In genomic region chr6:37467718-37468117, GRCh38 we compare ENCODE assay signal across 29 cellular contexts.
"Had no signal": no experiment of that assay in that cellular context is flagged by ENCODE, and none has a peak within 500 bp of the region (broad histone marks: within the 10 kb centered on the region; RNA-seq: fewer than 3 reads in every experiment).

No MANE protein-coding gene starts in this region.

- ATAC-seq: stimulated activated effector memory CD8-positive, alpha-beta T cell treated with anti-CD3 and anti-CD28 coated beads, Interleukin-12 subunit alpha, Interleukin-12 subunit beta, amount 100 ng/mL, for 72 hours; stimulated activated memory B cell treated with anti-CD40 and anti-IgM and Interleukin-4, amounts not matched to agents 10 μg/mL and 1 μg/mL and 100 μg/mL, for 72 hours; stimulated activated naive B cell treated with anti-CD40 and anti-IgM and Interleukin-4, amounts not matched to agents 10 μg/mL and 1 μg/mL and 100 μg/mL, for 72 hours; stimulated activated naive CD8-positive, alpha-beta T cell treated with anti-CD3 and anti-CD28 coated beads, Interleukin-15, amount 100 ng/mL, for 72 hours; stimulated activated naive CD8-positive, alpha-beta T cell treated with anti-CD3 and anti-CD28 coated beads, Interleukin-15, Interleukin-2, amounts not matched to agents 100 U/mL and 50 U/mL, for 24 hours; upper lobe of right lung had no signal

- H3K9me3 Mint-ChIP-seq: stimulated activated effector memory CD8-positive, alpha-beta T cell treated with anti-CD3 and anti-CD28 coated beads, Interleukin-12 subunit alpha, Interleukin-12 subunit beta, amount 100 ng/mL, for 72 hours; stimulated activated memory B cell treated with anti-CD40 and anti-IgM and Interleukin-4, amounts not matched to agents 10 μg/mL and 1 μg/mL and 100 μg/mL, for 72 hours; stimulated activated naive CD8-positive, alpha-beta T cell treated with anti-CD3 and anti-CD28 coated beads, Interleukin-15, Interleukin-2, amounts not matched to agents 100 ng/mL and 50 ng/mL, for 24 hours had no signal

- H3K4me1 Mint-ChIP-seq: stimulated activated effector memory CD8-positive, alpha-beta T cell treated with anti-CD3 and anti-CD28 coated beads, Interleukin-12 subunit alpha, Interleukin-12 subunit beta, amount 100 ng/mL, for 72 hours; stimulated activated memory B cell treated with anti-CD40 and anti-IgM and Interleukin-4, amounts not matched to agents 10 μg/mL and 1 μg/mL and 100 μg/mL, for 72 hours; stimulated activated naive CD8-positive, alpha-beta T cell treated with anti-CD3 and anti-CD28 coated beads, Interleukin-15, amount 100 ng/mL, for 72 hours had no signal

- H3K9me3 ChIP-seq: testis, thyroid gland, tibial artery, upper lobe of right lung, uterus had no signal

- H3K4me3 ChIP-seq: stomach, suprapubic skin, testis, thoracic aorta, thyroid gland, tibial artery, tibial nerve, transverse colon, upper lobe of left lung, upper lobe of right lung, uterus, vagina had no signal

- H3K27ac ChIP-seq: stomach, suprapubic skin, testis, thoracic aorta, thyroid gland, tibial artery, tibial nerve, transverse colon, upper lobe of left lung, upper lobe of right lung, uterus, vagina had no signal

- FAIRE-seq: urothelium cell line had no signal

- DNase-seq: stimulated activated CD4-positive, alpha-beta T cell treated with anti-CD3 and anti-CD28 coated beads, Interleukin-2, amount 100 ng/mL, for 48 hours; stimulated activated CD4-positive, alpha-beta T cell treated with anti-CD3 and anti-CD28 coated beads, Interleukin-4, amount 100 ng/mL, for 1 hour; stimulated activated CD4-positive, alpha-beta T cell treated with anti-CD3 and anti-CD28 coated beads, Interleukin-4, amount 100 ng/mL, for 24 hours; stimulated activated CD4-positive, alpha-beta T cell treated with anti-CD3 and anti-CD28 coated beads, Interleukin-4, amount 100 ng/mL, for 4 hours; stimulated activated CD8-positive, alpha-beta memory T cell treated with anti-CD3 and anti-CD28 coated beads, Interleukin-4, amount 100 ng/mL, for 48 hours; stimulated activated naive B cell treated with anti-CD40 and anti-IgM and Interleukin-4, amounts not matched to agents 10 μg/mL and 1 μg/mL and 100 μg/mL, for 72 hours; stimulated activated naive CD4-positive, alpha-beta T cell; stimulated activated naive CD4-positive, alpha-beta T cell treated with Interleukin-2 at 50 U/mL for 16 hours; stimulated activated naive CD8-positive, alpha-beta T cell treated with anti-CD3 and anti-CD28 coated beads, Interleukin-15, amount 100 ng/mL, for 72 hours; stimulated activated naive CD8-positive, alpha-beta T cell treated with anti-CD3 and anti-CD28 coated beads, Interleukin-15, Interleukin-2, amounts not matched to agents 100 U/mL and 50 U/mL, for 24 hours; stomach; substantia nigra; testis; thyroid gland; tibial artery; transverse colon; trophoblast cell; upper lobe of left lung; upper lobe of right lung; uterus had no signal

- H3K27ac Mint-ChIP-seq: stimulated activated effector memory CD8-positive, alpha-beta T cell treated with anti-CD3 and anti-CD28 coated beads, Interleukin-12 subunit alpha, Interleukin-12 subunit beta, amount 100 ng/mL, for 72 hours; stimulated activated memory B cell treated with anti-CD40 and anti-IgM and Interleukin-4, amounts not matched to agents 10 μg/mL and 1 μg/mL and 100 μg/mL, for 72 hours; stimulated activated naive B cell treated with anti-CD40 and anti-IgM and Interleukin-4, amounts not matched to agents 10 μg/mL and 1 μg/mL and 100 μg/mL, for 72 hours; stimulated activated naive CD8-positive, alpha-beta T cell treated with anti-CD3 and anti-CD28 coated beads, Interleukin-15, amount 100 ng/mL, for 72 hours; stimulated activated naive CD8-positive, alpha-beta T cell treated with anti-CD3 and anti-CD28 coated beads, Interleukin-15, Interleukin-2, amounts not matched to agents 100 ng/mL and 50 ng/mL, for 24 hours; type B pancreatic cell had no signal

- H3K27me3 Mint-ChIP-seq: stimulated activated memory B cell treated with anti-CD40 and anti-IgM and Interleukin-4, amounts not matched to agents 10 μg/mL and 1 μg/mL and 100 μg/mL, for 72 hours; stimulated activated naive B cell treated with anti-CD40 and anti-IgM and Interleukin-4, amounts not matched to agents 10 μg/mL and 1 μg/mL and 100 μg/mL, for 72 hours; stimulated activated naive CD8-positive, alpha-beta T cell treated with anti-CD3 and anti-CD28 coated beads, Interleukin-15, amount 100 ng/mL, for 72 hours; stimulated activated naive CD8-positive, alpha-beta T cell treated with anti-CD3 and anti-CD28 coated beads, Interleukin-15, Interleukin-2, amounts not matched to agents 100 ng/mL and 50 ng/mL, for 24 hours; type B pancreatic cell had no signal

- H3K27me3 ChIP-seq: stomach, suprapubic skin, testis, thyroid gland, tibial artery, tibial nerve, transverse colon, upper lobe of left lung, upper lobe of right lung, uterus, vagina had no signal

- H3K36me3 ChIP-seq: uterus had no signal

- H3K4me3 Mint-ChIP-seq: stimulated activated effector memory CD8-positive, alpha-beta T cell treated with anti-CD3 and anti-CD28 coated beads, Interleukin-12 subunit alpha, Interleukin-12 subunit beta, amount 100 ng/mL, for 72 hours; stimulated activated memory B cell treated with anti-CD40 and anti-IgM and Interleukin-4, amounts not matched to agents 10 μg/mL and 1 μg/mL and 100 μg/mL, for 72 hours; stimulated activated naive B cell treated with anti-CD40 and anti-IgM and Interleukin-4, amounts not matched to agents 10 μg/mL and 1 μg/mL and 100 μg/mL, for 72 hours; stimulated activated naive CD8-positive, alpha-beta T cell treated with anti-CD3 and anti-CD28 coated beads, Interleukin-15, amount 100 ng/mL, for 72 hours; stimulated activated naive CD8-positive, alpha-beta T cell treated with anti-CD3 and anti-CD28 coated beads, Interleukin-15, Interleukin-2, amounts not matched to agents 100 ng/mL and 50 ng/mL, for 24 hours; type B pancreatic cell had no signal

- H3K4me1 ChIP-seq: suprapubic skin, testis, thyroid gland, tibial artery, tibial nerve, transverse colon, upper lobe of left lung, upper lobe of right lung, uterus had no signal
